Comparison of ENCODE assay signal across 10 cellular contexts in genomic region chr2:10520154-10520553, GRCh38.
DNase-seq lines count a peak whose midpoint lies in the region; ATAC-seq and TF ChIP-seq lines count a peak whose summit lies in the region.
"Had no signal": no experiment of that assay in that cellular context is flagged by ENCODE, and none has a peak within 500 bp of the region (broad histone marks: within the 10 kb centered on the region; RNA-seq: fewer than 3 reads in every experiment).

No MANE protein-coding gene starts in this region.

- H3K56ac ChIP-seq in H9 (ENCODE audit: insufficient read length, low read depth, low read length), result no peak overlapping the region

- no peak overlapping the region for H3K14ac ChIP-seq in H9 (ENCODE audit: insufficient read depth, low read length)

- no peaks in the 10 kb centered on the region for H4K20me1 ChIP-seq in H9 (ENCODE audit: control insufficient read depth, insufficient read depth, insufficient read length)

- no peak overlapping the region for H3K23ac ChIP-seq in H9 (ENCODE audit: insufficient read length, low read depth, low read length)

- H2BK12ac ChIP-seq in H9 (ENCODE audit: insufficient read length, low read depth, low read length), result no peak overlapping the region

- no peak overlapping the region for H2BK20ac ChIP-seq in H9 (ENCODE audit: low read depth, low read length, poor library complexity, severe bottlenecking)

- peak overlapping the region in 1 of 3 experiments; percentile 94; a peak in 1 of 7 replicates for H3K27ac Mint-ChIP-seq in H9
- H3K27ac Mint-ChIP-seq in activated naive CD8-positive, alpha-beta T cell treated with anti-CD3 and anti-CD28 coated beads, Interleukin-2, amount 50 U/mL, for 24 hours, result no peak overlapping the region
- no peak overlapping the region for H3K27ac Mint-ChIP-seq in nephron
- H3K27ac Mint-ChIP-seq: activated CD8-positive, alpha-beta memory T cell treated with anti-CD3 and anti-CD28 coated beads, Interleukin-2, amount 10 ng/mL, durations not matched to agents 7 days and 5 days had no signal

- H3K4me1 ChIP-seq in H9 (ENCODE audit: insufficient read depth, low read length), result no peaks in the 10 kb centered on the region
- H3K4me1 ChIP-seq: ascending aorta had no signal

- H4K5ac ChIP-seq in H9 (ENCODE audit: insufficient read length, low read depth, low read length), result no peak overlapping the region

- H4K91ac ChIP-seq in H9 (ENCODE audit: insufficient read length, low read depth, low read length), result no peak overlapping the region

- no peaks in the 10 kb centered on the region for H3K79me2 ChIP-seq in H9 (ENCODE audit: insufficient read depth, low read length)

- H3K79me1 ChIP-seq in H9 (ENCODE audit: insufficient read depth, low read depth, low read length, poor library complexity, severe bottlenecking), result no peaks in the 10 kb centered on the region

- no peak overlapping the region for H2BK5ac ChIP-seq in H9 (ENCODE audit: insufficient read length, low read length)

- no peak overlapping the region for H3K4me2 ChIP-seq in H9 (ENCODE audit: insufficient read depth, insufficient read length, low read length)

- no peak overlapping the region for H3K4me3 Mint-ChIP-seq in H9
- H3K4me3 Mint-ChIP-seq in activated naive CD8-positive, alpha-beta T cell treated with anti-CD3 and anti-CD28 coated beads, Interleukin-2, amount 50 U/mL, for 24 hours, result no peak overlapping the region
- no peak overlapping the region for H3K4me3 Mint-ChIP-seq in nephron
- H3K4me3 Mint-ChIP-seq: activated CD8-positive, alpha-beta memory T cell treated with anti-CD3 and anti-CD28 coated beads, Interleukin-2, amount 10 ng/mL, durations not matched to agents 7 days and 5 days had no signal

- H3T11ph ChIP-seq in H9 (ENCODE audit: low read length), result no peak overlapping the region

- no peak overlapping the region for H3K18ac ChIP-seq in H9 (ENCODE audit: insufficient read length, low read depth, low read length)

- H2BK120ac ChIP-seq in H9 (ENCODE audit: low read depth, low read length, poor library complexity, severe bottlenecking), result no peak overlapping the region

- DNase-seq in NCI-H2107 treated with DMSO at 0.1 percent for 48 hours (lab: John Stamatoyannopoulos, UW; ENCODE audit: unreplicated experiment), result peak; percentile 23
- no peak for DNase-seq in NCI-H2107 (lab: John Stamatoyannopoulos, UW)
- DNase-seq in H9, result peak; percentile 78
- DNase-seq in activated naive CD8-positive, alpha-beta T cell treated with anti-CD3 and anti-CD28 coated beads, Interleukin-2, amount 50 U/mL, for 24 hours, result peak; percentile 13
- no peak for DNase-seq in caudate nucleus (lab: John Stamatoyannopoulos, UW)
- no peak for DNase-seq in AG20443 (ENCODE audit: low spot score)
- DNase-seq: activated CD8-positive, alpha-beta memory T cell treated with anti-CD3 and anti-CD28 coated beads, Interleukin-2, amount 10 ng/mL, durations not matched to agents 7 days and 5 days had no signal

- H2AFZ ChIP-seq in H9 (ENCODE audit: low read length), result no peak overlapping the region

- no peak overlapping the region for H3K9ac ChIP-seq in H9 (ENCODE audit: extremely low read depth, insufficient read length, low read length)

- peaks cover 3% of the 10 kb centered on the region for H3K23me2 ChIP-seq in H9 (ENCODE audit: insufficient read length, low read depth, low read length, poor library complexity, severe bottlenecking)

- no peak overlapping the region for H2AK5ac ChIP-seq in H9 (ENCODE audit: insufficient read length, low read length)

- H3K4me1 Mint-ChIP-seq in H9 (peaks cover 2 to 16% of the 10 kb centered on the region in 2 experiments), nephron (no peaks in the 10 kb centered on the region)
- no peaks in the 10 kb centered on the region for H3K4me1 Mint-ChIP-seq in activated naive CD8-positive, alpha-beta T cell treated with anti-CD3 and anti-CD28 coated beads, Interleukin-2, amount 50 U/mL, for 24 hours
- H3K4me1 Mint-ChIP-seq: activated CD8-positive, alpha-beta memory T cell treated with anti-CD3 and anti-CD28 coated beads, Interleukin-2, amount 10 ng/mL, durations not matched to agents 7 days and 5 days had no signal

- H4K8ac ChIP-seq in H9 (replicated peaks; ENCODE audit: insufficient read length, low read depth, low read length), result no peak overlapping the region

- WGBS in H9 (ENCODE audit: extremely low coverage, insufficient read length, low lambda C conversion rate), result no CpG with 5 or more reads among the region's 9 CpGs

- H3K27me3 Mint-ChIP-seq in H9 (ENCODE audit: low read depth) (peaks cover 2% of the 10 kb centered on the region), nephron (ENCODE audit: low read depth) (no peaks in the 10 kb centered on the region)
- peaks cover 2% of the 10 kb centered on the region for H3K27me3 Mint-ChIP-seq in activated naive CD8-positive, alpha-beta T cell treated with anti-CD3 and anti-CD28 coated beads, Interleukin-2, amount 50 U/mL, for 24 hours
- H3K27me3 Mint-ChIP-seq: activated CD8-positive, alpha-beta memory T cell treated with anti-CD3 and anti-CD28 coated beads, Interleukin-2, amount 10 ng/mL, durations not matched to agents 7 days and 5 days had no signal

- peak; percentile 71 for TF ChIP-seq CTCF in H9 (conservative IDR thresholded peaks at IDR 0.05)
- TF ChIP-seq CTCF in nephron (IDR thresholded peaks at IDR 0.05; ENCODE audit: unreplicated experiment in 3 of 3), result peak in 2 of 3 experiments; percentile 14

- no peak overlapping the region for H3K4ac ChIP-seq in H9 (ENCODE audit: low read depth, low read length)

- ATAC-seq in activated naive CD8-positive, alpha-beta T cell treated with anti-CD3 and anti-CD28 coated beads, Interleukin-2, amount 50 U/mL, for 24 hours, result no peak
- no peak for ATAC-seq in HG02852 (IDR thresholded peaks at IDR 0.05; ENCODE audit: unreplicated experiment)
- ATAC-seq: activated CD8-positive, alpha-beta memory T cell treated with anti-CD3 and anti-CD28 coated beads, Interleukin-2, amount 10 ng/mL, durations not matched to agents 7 days and 5 days had no signal

- H3K9me3 ChIP-seq in H9 (ENCODE audit: control insufficient read depth, low read depth, low read length), result peaks cover 6% of the 10 kb centered on the region

- H3K9me3 Mint-ChIP-seq in H9, result peaks cover 17 to 19% of the 10 kb centered on the region in 2 experiments
- H3K9me3 Mint-ChIP-seq in activated naive CD8-positive, alpha-beta T cell treated with anti-CD3 and anti-CD28 coated beads, Interleukin-2, amount 50 U/mL, for 24 hours, result peaks cover 19% of the 10 kb centered on the region
- H3K9me3 Mint-ChIP-seq in nephron, result peaks cover 14% of the 10 kb centered on the region

- no peak overlapping the region for H2BK15ac ChIP-seq in H9 (ENCODE audit: low read depth, low read length)

- H3K36me3 Mint-ChIP-seq in H9 (ENCODE audit: insufficient read depth in 1 of 3, low read depth in 3 of 3), result peaks cover 2 to 18% (median 10%) of the 10 kb centered on the region in 3 experiments
- peaks cover 14% of the 10 kb centered on the region for H3K36me3 Mint-ChIP-seq in activated naive CD8-positive, alpha-beta T cell treated with anti-CD3 and anti-CD28 coated beads, Interleukin-2, amount 50 U/mL, for 24 hours (ENCODE audit: low read depth)
- peaks cover 7% of the 10 kb centered on the region for H3K36me3 Mint-ChIP-seq in nephron (ENCODE audit: low read depth)

- no peaks in the 10 kb centered on the region for H3K27me3 ChIP-seq in H9 (ENCODE audit: insufficient read depth, low read length)
- H3K27me3 ChIP-seq: ascending aorta had no signal

- H3K27ac ChIP-seq in H9 (ENCODE audit: insufficient read length, low read depth, low read length) (no peak overlapping the region), caudate nucleus (ENCODE audit: low read depth, low read length) (no peak overlapping the region)
- H3K27ac ChIP-seq: ascending aorta had no signal

Comparison
In these comparisons a context has a peak if more than half of its experiments do, and no peak if none do; other contexts are left out.
1. DNase-seq: peak in NCI-H2107 treated with DMSO at 0.1 percent for 48 hours (single experiment), H9 (single experiment) and activated naive CD8-positive, alpha-beta T cell treated with anti-CD3 and anti-CD28 coated beads, Interleukin-2, amount 50 U/mL, for 24 hours (single experiment); none in NCI-H2107 (single experiment), caudate nucleus (0 of 61) and AG20443 (single experiment).